Comparison of ENCODE assay signal across 17 cellular contexts in the genomic region with DNA sequence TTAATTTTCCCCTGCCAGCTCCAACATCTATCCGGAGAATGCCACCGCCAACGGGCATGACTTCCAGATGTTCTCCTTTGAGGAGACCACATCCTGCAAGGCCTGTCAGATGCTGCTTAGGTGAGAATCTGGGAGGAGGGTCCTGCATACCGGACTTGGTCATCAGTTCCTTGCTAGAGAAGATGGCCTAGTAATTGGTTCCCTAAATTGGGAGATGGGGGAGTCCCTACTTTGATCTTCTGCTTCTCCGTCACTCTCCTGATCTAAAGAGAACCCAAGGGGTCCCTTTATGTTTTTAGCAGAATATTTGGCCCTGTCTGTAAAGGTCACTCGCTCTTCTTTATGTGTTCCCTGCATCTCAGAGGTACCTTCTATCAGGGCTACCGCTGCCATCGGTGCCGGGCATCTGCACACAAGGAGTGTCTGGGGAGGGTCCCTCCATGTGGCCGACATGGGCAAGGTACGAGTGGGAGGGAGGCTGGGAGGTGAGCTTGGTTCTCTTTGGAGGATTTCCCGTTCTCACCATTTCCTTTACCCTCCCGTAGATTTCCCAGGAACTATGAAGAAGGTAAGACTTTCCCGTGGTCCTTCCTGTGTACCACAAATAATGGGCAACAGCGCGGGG. TPM values are rescaled to one million over a fixed set of nuclear protein-coding genes. Genes with fewer than 3 reads are reported as not detected.
"Had no signal": no experiment of that assay in that cellular context is flagged by ENCODE, and none has a peak within 500 bp of the region (broad histone marks: within the 10 kb centered on the region; RNA-seq: fewer than 3 reads in every experiment).

No MANE protein-coding gene starts in this region.

- ATAC-seq: esophagus mucosa, gastrocnemius medialis, heart left ventricle, mucosa of descending colon had no signal

- H3K9me3 Mint-ChIP-seq: activated T-helper 2 cell treated with anti-CD3 and anti-CD28 coated beads, Interferon-gamma antibody, Interleukin-2, Interleukin-4, amounts not matched to agents 10 μg/mL and 5 μg/mL and 100 μg/mL, durations not matched to agents 14 hours and 24 hours and 36 hours; memory B cell; naive B cell had no signal

- H3K27me3 Mint-ChIP-seq: activated CD4-positive, alpha-beta T cell treated with anti-CD3 and anti-CD28 coated beads, Interleukin-2, amount 10 ng/mL, durations not matched to agents 7 days and 5 days; memory B cell; naive B cell had no signal

- H3K27ac Mint-ChIP-seq: activated CD4-positive, alpha-beta T cell treated with anti-CD3 and anti-CD28 coated beads, Interleukin-2, amount 10 ng/mL, durations not matched to agents 7 days and 5 days; activated T-helper 2 cell treated with anti-CD3 and anti-CD28 coated beads, Interferon-gamma antibody, Interleukin-2, Interleukin-4, amounts not matched to agents 10 μg/mL and 5 μg/mL and 100 μg/mL, durations not matched to agents 14 hours and 24 hours and 36 hours had no signal

- H3K4me3 Mint-ChIP-seq: activated CD4-positive, alpha-beta T cell treated with anti-CD3 and anti-CD28 coated beads, Interleukin-2, amount 10 ng/mL, durations not matched to agents 7 days and 5 days; memory B cell had no signal

- DNase-seq: activated CD4-positive, alpha-beta T cell treated with anti-CD3 and anti-CD28 coated beads, Interleukin-2, amount 10 ng/mL, durations not matched to agents 7 days and 5 days; cortex of kidney; effector CD4-positive, alpha-beta T cell; gastrocnemius medialis; heart left ventricle; mucosa of descending colon; naive B cell; sigmoid colon; stimulated activated CD4-positive, alpha-beta T cell treated with anti-CD3 and anti-CD28 coated beads, Interleukin-4, amount 100 ng/mL, for 24 hours; stimulated activated naive CD4-positive, alpha-beta T cell; T-helper 1 cell; T-helper 9 cell had no signal

RNA-seq across cellular contexts. Expression of a gene that starts 54.1 kb away (rescaled TPM):
- total RNA-seq: ascending aorta, esophagus mucosa, kidney epithelial cell had no signal
